ENCODE assay signal across 1 cellular context in genomic region chr17:75087558-75088453, GRCh38.
TF ChIP-seq lines count a peak whose summit lies in the region.

TSS of gene SLC16A5 (plus strand) at chr17:75087954. CDS start at chr17:75093637, 5,683 bp downstream.

TF ChIP-seq in HepG2, 621 proteins besides CTCF, POLR2A, EP300 and RAD21 (continued from another document and continues in another):
- TF ChIP-seq ZNF281 (CRISPR knock-in tag; IDR thresholded peaks at IDR 0.05; ENCODE audit: borderline replicate concordance): no peak
- no peak for TF ChIP-seq ZSCAN20 (CRISPR knock-in tag; IDR thresholded peaks at IDR 0.05; ENCODE audit: borderline replicate concordance)
- TF ChIP-seq ZNF775 (CRISPR knock-in tag; IDR thresholded peaks at IDR 0.05; ENCODE audit: borderline replicate concordance): no peak
- TF ChIP-seq ZNF574 (CRISPR knock-in tag; IDR thresholded peaks at IDR 0.05): peak; percentile 27; the same call in 1 of the 2 replicates
- no peak for TF ChIP-seq AGO1 (IDR thresholded peaks at IDR 0.05; ENCODE audit: low read depth, low read length, poor library complexity, severe bottlenecking)
- TF ChIP-seq ZNF761 (CRISPR knock-in tag; conservative IDR thresholded peaks at IDR 0.05): peak; percentile 49; the same call in 1 of the 2 replicates
- no peak for TF ChIP-seq ZNF512B (CRISPR knock-in tag; IDR thresholded peaks at IDR 0.05; ENCODE audit: borderline replicate concordance)
- TF ChIP-seq ZNF547 (CRISPR knock-in tag; IDR thresholded peaks at IDR 0.05): no peak
- no peak for TF ChIP-seq ZBTB10 (CRISPR knock-in tag; IDR thresholded peaks at IDR 0.05; ENCODE audit: borderline replicate concordance)
- no peak for TF ChIP-seq ATF2 (CRISPR knock-in tag; IDR thresholded peaks at IDR 0.05)
- no peak for TF ChIP-seq ZBTB8A (CRISPR knock-in tag; IDR thresholded peaks at IDR 0.05; ENCODE audit: borderline replicate concordance, low read depth)
- TF ChIP-seq ZNF563 (CRISPR knock-in tag; IDR thresholded peaks at IDR 0.05): no peak
- TF ChIP-seq ZNF546 (CRISPR knock-in tag; conservative IDR thresholded peaks at IDR 0.05): no peak; the same call in none of the 2 replicates
- TF ChIP-seq MATR3 (CRISPR knock-in tag; IDR thresholded peaks at IDR 0.05): no peak
- TF ChIP-seq ZNF343 (CRISPR knock-in tag; IDR thresholded peaks at IDR 0.05): no peak
- no peak for TF ChIP-seq HNRNPUL1 (IDR thresholded peaks at IDR 0.05; ENCODE audit: low read depth, low read length)
- TF ChIP-seq HOXD1 (CRISPR knock-in tag; IDR thresholded peaks at IDR 0.05): peak; percentile 35; the same call in 1 of the 2 replicates
- TF ChIP-seq ZNF17 (CRISPR knock-in tag; IDR thresholded peaks at IDR 0.05): no peak
- TF ChIP-seq ZFP36 (IDR thresholded peaks at IDR 0.05; ENCODE audit: borderline replicate concordance, low read depth, low read length, partially characterized antibody): no peak
- no peak for TF ChIP-seq ZNF367 (CRISPR knock-in tag; IDR thresholded peaks at IDR 0.05; ENCODE audit: borderline replicate concordance)
- no peak for TF ChIP-seq FOXM1 (CRISPR knock-in tag; IDR thresholded peaks at IDR 0.05)
- no peak for TF ChIP-seq ZNF597 (CRISPR knock-in tag; IDR thresholded peaks at IDR 0.05)
- no peak for TF ChIP-seq SRSF4 (IDR thresholded peaks at IDR 0.05; ENCODE audit: low read depth, low read length, poor library complexity, severe bottlenecking)
- TF ChIP-seq GATAD1 (CRISPR knock-in tag; IDR thresholded peaks at IDR 0.05): no peak
- peak; percentile 47; the same call in 1 of the 2 replicates for TF ChIP-seq EED (CRISPR knock-in tag; IDR thresholded peaks at IDR 0.05)
- no peak for TF ChIP-seq ZBTB40 (IDR thresholded peaks at IDR 0.05)
- no peak for TF ChIP-seq ZBTB40 (CRISPR knock-in tag; IDR thresholded peaks at IDR 0.05)
- no peak for TF ChIP-seq FLYWCH1 (CRISPR knock-in tag; IDR thresholded peaks at IDR 0.05)
- TF ChIP-seq KLF6 (CRISPR knock-in tag; IDR thresholded peaks at IDR 0.05): no peak
- TF ChIP-seq ZNF629 (CRISPR knock-in tag; conservative IDR thresholded peaks at IDR 0.05): no peak
- no peak for TF ChIP-seq TBX3 (IDR thresholded peaks at IDR 0.05; ENCODE audit: borderline replicate concordance)
- TF ChIP-seq GLI4 (CRISPR knock-in tag; IDR thresholded peaks at IDR 0.05; ENCODE audit: borderline replicate concordance): no peak
